ENCODE assay signal across 21 cellular contexts in the genomic region with DNA sequence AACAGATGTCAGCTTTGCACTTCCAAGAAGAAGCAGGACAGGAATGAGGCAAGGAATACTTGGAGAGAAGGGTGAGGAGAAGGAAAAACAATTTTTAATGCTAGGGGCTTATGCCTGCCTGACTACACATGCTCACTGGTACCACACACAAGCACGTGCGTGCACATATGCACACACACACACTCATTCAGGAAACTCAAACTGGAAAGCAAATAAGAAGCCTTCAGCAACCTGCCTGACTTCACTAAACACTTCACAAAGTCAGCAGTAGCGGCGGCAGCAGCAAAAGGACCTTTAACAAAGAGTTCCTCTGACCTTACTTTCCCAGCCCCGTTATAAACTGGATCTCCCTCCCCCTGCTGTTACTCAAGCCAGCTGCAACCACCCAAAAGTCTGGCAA. TPM values are rescaled to one million over a fixed set of nuclear protein-coding genes. Genes with fewer than 3 reads are reported as not detected.
DNase-seq lines count a peak whose midpoint lies in the region; ATAC-seq and TF ChIP-seq lines count a peak whose summit lies in the region.
"Had no signal": no experiment of that assay in that cellular context is flagged by ENCODE, and none has a peak within 500 bp of the region (broad histone marks: within the 10 kb centered on the region; RNA-seq: fewer than 3 reads in every experiment).

No MANE protein-coding gene starts in this region.

- DNase-seq in breast epithelium (ENCODE audit: low spot score in 2 of 2) (no peak), MCF 10A (ENCODE audit: unreplicated experiment) (no peak), caudate nucleus (lab: John Stamatoyannopoulos, UW) (peak in 5 of 61 donors; percentile 0 to 15 (median 3)), left lobe of liver (ENCODE audit: low spot score) (no peak)
- DNase-seq in stimulated activated naive B cell treated with anti-CD40 and anti-IgM and Interleukin-4, amounts not matched to agents 10 μg/mL and 1 μg/mL and 100 μg/mL, for 72 hours = no peak
- DNase-seq: activated CD4-positive, alpha-beta T cell treated with anti-CD3 and anti-CD28 coated beads, Interleukin-2, amount 10 ng/mL, durations not matched to agents 7 days and 5 days; activated effector memory CD4-positive, alpha-beta T cell treated with Interleukin-2 at 50 U/mL for 16 hours; adrenal gland; effector CD8-positive, alpha-beta T cell; MG63; NCI-H1436 treated with DMSO at 0.1 percent for 48 hours; NCI-H526; SIG-M5; stimulated activated CD4-positive, alpha-beta T cell treated with anti-CD3 and anti-CD28 coated beads, Interleukin-2, amount 100 ng/mL, for 48 hours; stimulated activated naive CD8-positive, alpha-beta T cell treated with anti-CD3 and anti-CD28 coated beads, Interleukin-15, amount 100 ng/mL, for 72 hours; T-cell had no signal

- no peaks in the 10 kb centered on the region for H3K9me3 Mint-ChIP-seq in MCF 10A (ENCODE audit: unreplicated experiment)
- no peaks in the 10 kb centered on the region for H3K9me3 Mint-ChIP-seq in stimulated activated naive B cell treated with anti-CD40 and anti-IgM and Interleukin-4, amounts not matched to agents 10 μg/mL and 1 μg/mL and 100 μg/mL, for 72 hours
- H3K9me3 Mint-ChIP-seq: activated CD4-positive, alpha-beta T cell treated with anti-CD3 and anti-CD28 coated beads, Interleukin-2, amount 10 ng/mL, durations not matched to agents 7 days and 5 days; central memory CD8-positive, alpha-beta T cell; stimulated activated naive CD8-positive, alpha-beta T cell treated with anti-CD3 and anti-CD28 coated beads, Interleukin-15, amount 100 ng/mL, for 72 hours; T-cell had no signal

- H3K4me3 Mint-ChIP-seq in MCF 10A (ENCODE audit: unreplicated experiment) = no peak overlapping the region
- no peak overlapping the region for H3K4me3 Mint-ChIP-seq in stimulated activated naive B cell treated with anti-CD40 and anti-IgM and Interleukin-4, amounts not matched to agents 10 μg/mL and 1 μg/mL and 100 μg/mL, for 72 hours
- H3K4me3 Mint-ChIP-seq: activated CD4-positive, alpha-beta T cell treated with anti-CD3 and anti-CD28 coated beads, Interleukin-2, amount 10 ng/mL, durations not matched to agents 7 days and 5 days; central memory CD8-positive, alpha-beta T cell; stimulated activated naive CD8-positive, alpha-beta T cell treated with anti-CD3 and anti-CD28 coated beads, Interleukin-15, amount 100 ng/mL, for 72 hours; T-cell had no signal

- ATAC-seq in left lobe of liver = no peak
- no peak for ATAC-seq in GM18519 (IDR thresholded peaks at IDR 0.05; ENCODE audit: low FRiP score, unreplicated experiment)
- ATAC-seq in stimulated activated naive B cell treated with anti-CD40 and anti-IgM and Interleukin-4, amounts not matched to agents 10 μg/mL and 1 μg/mL and 100 μg/mL, for 72 hours (replicated peaks) = no peak
- ATAC-seq: stimulated activated naive CD8-positive, alpha-beta T cell treated with anti-CD3 and anti-CD28 coated beads, Interleukin-15, amount 100 ng/mL, for 72 hours; T-cell had no signal

- H3K4me3 ChIP-seq in breast epithelium = peak overlapping the region in 2 of 3 donors; percentile 15 to 39
- H3K4me3 ChIP-seq: adrenal gland, MG63, smooth muscle cell had no signal

- peaks cover 24% of the 10 kb centered on the region for H3K27me3 Mint-ChIP-seq in MCF 10A (ENCODE audit: insufficient read depth, unreplicated experiment)
- no peaks in the 10 kb centered on the region for H3K27me3 Mint-ChIP-seq in stimulated activated naive B cell treated with anti-CD40 and anti-IgM and Interleukin-4, amounts not matched to agents 10 μg/mL and 1 μg/mL and 100 μg/mL, for 72 hours
- H3K27me3 Mint-ChIP-seq: central memory CD8-positive, alpha-beta T cell; stimulated activated naive CD8-positive, alpha-beta T cell treated with anti-CD3 and anti-CD28 coated beads, Interleukin-15, amount 100 ng/mL, for 72 hours had no signal

- POLR2A ChIA-PET in MCF 10A (lab: Yijun Ruan, JAX) = interaction anchor here (1.1 kb wide), 1 partner anchor 65 kb away, joined by 3 read pairs; the partner anchor contains the start of gene UTP14A

- intact Hi-C loops in breast epithelium (cut with DNase I; ENCODE audit: low total_unique reads) (no loop called here), MCF 10A (cut with micrococcal nuclease) (no loop called here)

- no peak overlapping the region for H3K27ac Mint-ChIP-seq in MCF 10A (ENCODE audit: low read depth, unreplicated experiment)
- no peak overlapping the region for H3K27ac Mint-ChIP-seq in stimulated activated naive B cell treated with anti-CD40 and anti-IgM and Interleukin-4, amounts not matched to agents 10 μg/mL and 1 μg/mL and 100 μg/mL, for 72 hours
- H3K27ac Mint-ChIP-seq: activated CD4-positive, alpha-beta T cell treated with anti-CD3 and anti-CD28 coated beads, Interleukin-2, amount 10 ng/mL, durations not matched to agents 7 days and 5 days; stimulated activated naive CD8-positive, alpha-beta T cell treated with anti-CD3 and anti-CD28 coated beads, Interleukin-15, amount 100 ng/mL, for 72 hours; T-cell had no signal

- no peak for TF ChIP-seq POLR2A in breast epithelium (IDR thresholded peaks at IDR 0.05)

- H3K27ac ChIP-seq in breast epithelium = no peak overlapping the region
- H3K27ac ChIP-seq in caudate nucleus (ENCODE audit: low read depth, low read length) = peak overlapping the region; percentile 61
- H3K27ac ChIP-seq in layer of hippocampus (ENCODE audit: low read depth, low read length) = peak overlapping the region; percentile 32
- peak overlapping the region; percentile 85 for H3K27ac ChIP-seq in temporal lobe (ENCODE audit: low read depth, low read length)
- H3K27ac ChIP-seq: adrenal gland had no signal

- BruUV-seq in MCF 10A (replicated peaks; lab: Mats Ljungman, UMichigan) = no TSS peak

- no peaks in the 10 kb centered on the region for H3K36me3 ChIP-seq in breast epithelium
- H3K36me3 ChIP-seq: adrenal gland, MG63 had no signal

- H3K4me1 ChIP-seq in breast epithelium = no peaks in the 10 kb centered on the region
- H3K4me1 ChIP-seq: adrenal gland had no signal

- CTCF ChIA-PET in MCF 10A (lab: Yijun Ruan, JAX) = interaction anchor here (0.5 to 1.1 kb wide), 3 partner anchors 17 to 150 kb away, joined by 3 read pairs; no protein-coding TSS in a partner anchor

- H3K4me1 Mint-ChIP-seq in MCF 10A (ENCODE audit: insufficient read depth, unreplicated experiment) = no peaks in the 10 kb centered on the region
- H3K4me1 Mint-ChIP-seq in stimulated activated naive B cell treated with anti-CD40 and anti-IgM and Interleukin-4, amounts not matched to agents 10 μg/mL and 1 μg/mL and 100 μg/mL, for 72 hours = peaks cover 5 to 17% of the 10 kb centered on the region in 2 donors
- H3K4me1 Mint-ChIP-seq: central memory CD8-positive, alpha-beta T cell had no signal

- H3K27me3 ChIP-seq in breast epithelium = peaks cover 0 to 19% of the 10 kb centered on the region in 2 donors
- H3K27me3 ChIP-seq in layer of hippocampus (ENCODE audit: control insufficient read depth, insufficient read depth, low read length) = no peaks in the 10 kb centered on the region
- H3K27me3 ChIP-seq: adrenal gland, MG63 had no signal

- no peaks in the 10 kb centered on the region for H3K9me3 ChIP-seq in breast epithelium
- H3K9me3 ChIP-seq: adrenal gland, MG63 had no signal

- H3K36me3 Mint-ChIP-seq in MCF 10A (ENCODE audit: insufficient read depth, unreplicated experiment) = peaks cover 6% of the 10 kb centered on the region
- H3K36me3 Mint-ChIP-seq in stimulated activated naive B cell treated with anti-CD40 and anti-IgM and Interleukin-4, amounts not matched to agents 10 μg/mL and 1 μg/mL and 100 μg/mL, for 72 hours = peaks cover 0 to 11% of the 10 kb centered on the region in 2 donors

- TF ChIP-seq CTCF in breast epithelium (IDR thresholded peaks at IDR 0.05) (no peak), MCF 10A (IDR thresholded peaks at IDR 0.05; ENCODE audit: unreplicated experiment) (no peak)

RNA-seq across cellular contexts. Expression of gene ZDHHC9, which starts 3.4 kb away (rescaled TPM):
- total RNA-seq in breast epithelium (10 to 100 TPM; 21.8 to 36.2 (median 34.4) TPM), MCF 10A (2022) (30.6 and 34.5 TPM in 2 replicates), temporal lobe (18.2 TPM), left lobe of liver (30.3 TPM)

Comparison
In these comparisons a context has a peak if more than half of its experiments do, and no peak if none do; other contexts are left out.
1. H3K27ac ChIP-seq: peak in caudate nucleus (single experiment), layer of hippocampus (single experiment) and temporal lobe (single experiment); none in breast epithelium (0 of 2).